In genomic region chr7:72446131-72446530, GRCh38 we compare ENCODE assay signal across 22 cellular contexts. TPM values are rescaled to one million over a fixed set of nuclear protein-coding genes. Genes with fewer than 3 reads are reported as not detected.
"Had no signal": no experiment of that assay in that cellular context is flagged by ENCODE, and none has a peak within 500 bp of the region (broad histone marks: within the 10 kb centered on the region; RNA-seq: fewer than 3 reads in every experiment).

No MANE protein-coding gene starts in this region.

- DNase-seq: activated CD4-positive, alpha-beta T cell treated with anti-CD3 and anti-CD28 coated beads for 4 hours; activated CD8-positive, alpha-beta memory T cell treated with anti-CD3 and anti-CD28 coated beads, Interleukin-2, amount 50 U/mL, for 4 hours; activated CD8-positive, alpha-beta T cell treated with anti-CD3 and anti-CD28 coated beads for 36 hours; activated gamma-delta T cell treated with Interleukin-2 at 50 U/mL for 16 hours; activated naive CD4-positive, alpha-beta T cell treated with anti-CD3 and anti-CD28 coated beads, Interleukin-2, amount 10 ng/mL, durations not matched to agents 7 days and 5 days; activated naive CD8-positive, alpha-beta T cell treated with anti-CD3 and anti-CD28 coated beads for 36 hours; activated T-cell treated with anti-CD3 and anti-CD28 coated beads, Interleukin-2, amount 50 U/mL, for 72 hours; Kasumi-1; KBM-7; NCI-H1092; NCI-H1436; NCI-H1694 treated with DMSO at 0.1 percent for 48 hours; NCI-H2029 treated with DMSO at 0.1 percent for 48 hours; NCI-H510A treated with DMSO at 0.1 percent for 48 hours; Peyer's patch; Right ventricle myocardium superior; SW 1271 had no signal

- H3K9me3 Mint-ChIP-seq: activated CD8-positive, alpha-beta T cell treated with anti-CD3 and anti-CD28 coated beads for 36 hours; activated naive CD8-positive, alpha-beta T cell treated with anti-CD3 and anti-CD28 coated beads for 36 hours; activated T-helper 2 cell treated with anti-CD3 and anti-CD28 coated beads, Interferon-gamma antibody, Interleukin-2, Interleukin-4, amounts not matched to agents 10 μg/mL and 5 μg/mL and 100 μg/mL, durations not matched to agents 14 hours and 24 hours and 36 hours had no signal

- H3K36me3 ChIP-seq: Peyer's patch, SJCRH30 had no signal

- H3K9me3 ChIP-seq: Peyer's patch, SJCRH30 had no signal

- H3K4me3 Mint-ChIP-seq: activated CD8-positive, alpha-beta T cell treated with anti-CD3 and anti-CD28 coated beads for 36 hours; activated naive CD4-positive, alpha-beta T cell treated with anti-CD3 and anti-CD28 coated beads, Interleukin-2, amount 10 ng/mL, durations not matched to agents 7 days and 5 days; activated naive CD8-positive, alpha-beta T cell treated with anti-CD3 and anti-CD28 coated beads for 36 hours; activated T-cell treated with anti-CD3 and anti-CD28 coated beads, Interleukin-2, amount 50 U/mL, for 72 hours had no signal

- H3K4me1 ChIP-seq: Peyer's patch had no signal

- ATAC-seq: activated CD4-positive, CD25-positive, alpha-beta regulatory T cell treated with anti-CD3 and anti-CD28 coated beads, Interleukin-2, amount 50 U/mL, for 24 hours; activated CD8-positive, alpha-beta T cell treated with anti-CD3 and anti-CD28 coated beads for 36 hours; activated T-cell treated with anti-CD3 and anti-CD28 coated beads, Interleukin-2, amount 50 U/mL, for 72 hours had no signal

- H3K4me1 Mint-ChIP-seq: activated naive CD4-positive, alpha-beta T cell treated with anti-CD3 and anti-CD28 coated beads, Interleukin-2, amount 10 ng/mL, durations not matched to agents 7 days and 5 days; activated naive CD8-positive, alpha-beta T cell treated with anti-CD3 and anti-CD28 coated beads for 36 hours had no signal

- H3K27ac ChIP-seq: Peyer's patch, RWPE1, SJCRH30 had no signal

- H3K36me3 Mint-ChIP-seq: activated naive CD4-positive, alpha-beta T cell treated with anti-CD3 and anti-CD28 coated beads, Interleukin-2, amount 10 ng/mL, durations not matched to agents 7 days and 5 days; activated naive CD8-positive, alpha-beta T cell treated with anti-CD3 and anti-CD28 coated beads for 36 hours had no signal

- H3K4me3 ChIP-seq: Peyer's patch had no signal

- H3K27ac Mint-ChIP-seq: activated CD8-positive, alpha-beta T cell treated with anti-CD3 and anti-CD28 coated beads for 36 hours; activated naive CD4-positive, alpha-beta T cell treated with anti-CD3 and anti-CD28 coated beads, Interleukin-2, amount 10 ng/mL, durations not matched to agents 7 days and 5 days; activated naive CD8-positive, alpha-beta T cell treated with anti-CD3 and anti-CD28 coated beads for 36 hours; activated T-cell treated with anti-CD3 and anti-CD28 coated beads, Interleukin-2, amount 50 U/mL, for 72 hours; activated T-helper 2 cell treated with anti-CD3 and anti-CD28 coated beads, Interferon-gamma antibody, Interleukin-2, Interleukin-4, amounts not matched to agents 10 μg/mL and 5 μg/mL and 100 μg/mL, durations not matched to agents 14 hours and 24 hours and 36 hours had no signal

- H3K27me3 ChIP-seq: Peyer's patch had no signal

- H3K27me3 Mint-ChIP-seq: activated naive CD4-positive, alpha-beta T cell treated with anti-CD3 and anti-CD28 coated beads, Interleukin-2, amount 10 ng/mL, durations not matched to agents 7 days and 5 days had no signal

RNA-seq across cellular contexts. Expression of gene CALN1, which starts 34.0 kb away (rescaled TPM):
- total RNA-seq: activated naive CD8-positive, alpha-beta T cell treated with anti-CD3 and anti-CD28 coated beads for 36 hours; activated T-helper 2 cell treated with anti-CD3 and anti-CD28 coated beads, Interferon-gamma antibody, Interleukin-2, Interleukin-4, amounts not matched to agents 10 μg/mL and 5 μg/mL and 100 μg/mL, durations not matched to agents 14 hours and 24 hours and 36 hours; cardiac septum; Right ventricle myocardium superior had no signal
